ENCODE assay signal across 10 cellular contexts in genomic region chr3:119219069-119219468, GRCh38. TPM values are rescaled to one million over a fixed set of nuclear protein-coding genes. Genes with fewer than 3 reads are reported as not detected.
A peak's percentile ranks its signal among the peaks of the same experiment; 100 is the strongest.
DNase-seq lines count a peak whose midpoint lies in the region; ATAC-seq, FAIRE-seq and TF ChIP-seq lines count a peak whose summit lies in the region.
"Had no signal": no experiment of that assay in that cellular context is flagged by ENCODE, and none has a peak within 500 bp of the region (broad histone marks: within the 10 kb centered on the region; RNA-seq: fewer than 3 reads in every experiment).

No MANE protein-coding gene starts in this region.

- H3K27me3 Mint-ChIP-seq in activated naive CD8-positive, alpha-beta T cell treated with anti-CD3 and anti-CD28 coated beads, Interleukin-2, amount 10 ng/mL, durations not matched to agents 7 days and 5 days: no peaks in the 10 kb centered on the region

- POLR2A ChIA-PET in GM10248 (lab: Yijun Ruan, JAX): no interaction called here
- POLR2A ChIA-PET in activated naive CD8-positive, alpha-beta T cell treated with anti-CD3 and anti-CD28 coated beads, Interleukin-2, amount 10 ng/mL, durations not matched to agents 7 days and 5 days (lab: Charles Lee): interaction anchor here (1.0 kb wide), 1 partner anchor 22 kb away, joined by 3 read pairs; the partner anchor contains the start of gene B4GALT4

- peak overlapping the region; percentile 64 for H3K4me3 Mint-ChIP-seq in activated naive CD8-positive, alpha-beta T cell treated with anti-CD3 and anti-CD28 coated beads, Interleukin-2, amount 10 ng/mL, durations not matched to agents 7 days and 5 days

- H3K36me3 Mint-ChIP-seq in activated naive CD8-positive, alpha-beta T cell treated with anti-CD3 and anti-CD28 coated beads, Interleukin-2, amount 10 ng/mL, durations not matched to agents 7 days and 5 days: peaks cover 47% of the 10 kb centered on the region

- peak overlapping the region; percentile 78 for H3K27ac Mint-ChIP-seq in activated naive CD8-positive, alpha-beta T cell treated with anti-CD3 and anti-CD28 coated beads, Interleukin-2, amount 10 ng/mL, durations not matched to agents 7 days and 5 days

- DNase-seq in GM10248 (ENCODE audit: extremely low spot score) (peak; percentile 48), activated gamma-delta T cell (lab: John Stamatoyannopoulos, UW) (no peak), hepatic stellate cell (ENCODE audit: low spot score) (no peak), urothelium cell line (ENCODE audit: low spot score) (no peak), UCSD-AML1 (lab: John Stamatoyannopoulos, UW; ENCODE audit: unreplicated experiment) (no peak)
- DNase-seq in activated naive CD8-positive, alpha-beta T cell treated with anti-CD3 and anti-CD28 coated beads, Interleukin-2, amount 10 ng/mL, durations not matched to agents 7 days and 5 days: no peak

- H3K4me1 Mint-ChIP-seq in activated naive CD8-positive, alpha-beta T cell treated with anti-CD3 and anti-CD28 coated beads, Interleukin-2, amount 10 ng/mL, durations not matched to agents 7 days and 5 days: peaks cover 10% of the 10 kb centered on the region

- no peaks in the 10 kb centered on the region for H3K9me3 Mint-ChIP-seq in activated naive CD8-positive, alpha-beta T cell treated with anti-CD3 and anti-CD28 coated beads, Interleukin-2, amount 10 ng/mL, durations not matched to agents 7 days and 5 days

- no peak for FAIRE-seq in urothelium cell line (lab: Jason Lieb, UNC)
- FAIRE-seq: colon, keratinocyte had no signal

- no peak for TF ChIP-seq CTCF in GM10248 (IDR thresholded peaks at IDR 0.05; ENCODE audit: control extremely low read depth, extremely low read depth, low read depth, missing control alignments)

- ATAC-seq in GM19468 (IDR thresholded peaks at IDR 0.05; ENCODE audit: extremely low read depth, unreplicated experiment) (peak; percentile 99), HG03196 (IDR thresholded peaks at IDR 0.05; ENCODE audit: unreplicated experiment) (peak; percentile 99)
- ATAC-seq in activated naive CD8-positive, alpha-beta T cell treated with anti-CD3 and anti-CD28 coated beads, Interleukin-2, amount 10 ng/mL, durations not matched to agents 7 days and 5 days (ENCODE audit: low read depth): peak; percentile 95

- CTCF ChIA-PET in GM10248 (lab: Yijun Ruan, JAX): interaction anchor here (1.0 to 10.8 kb wide), 4 partner anchors 9 to 337 kb away, joined by 5 to 74 read pairs (median 6); partner anchors contain the start of gene B4GALT4

RNA-seq across cellular contexts. Expression of gene B4GALT4, which starts 21.6 kb away (rescaled TPM):
- total RNA-seq in activated naive CD8-positive, alpha-beta T cell treated with anti-CD3 and anti-CD28 coated beads, Interleukin-2, amount 10 ng/mL, durations not matched to agents 7 days and 5 days: 10 to 100 TPM; 13.8 to 16.3 TPM

RNA-seq across cellular contexts. Expression of gene UPK1B, which starts 45.7 kb away (rescaled TPM):
- not detected for total RNA-seq in activated naive CD8-positive, alpha-beta T cell treated with anti-CD3 and anti-CD28 coated beads, Interleukin-2, amount 10 ng/mL, durations not matched to agents 7 days and 5 days
